18 cellular contexts compared by ENCODE assay signal in the genomic region with DNA sequence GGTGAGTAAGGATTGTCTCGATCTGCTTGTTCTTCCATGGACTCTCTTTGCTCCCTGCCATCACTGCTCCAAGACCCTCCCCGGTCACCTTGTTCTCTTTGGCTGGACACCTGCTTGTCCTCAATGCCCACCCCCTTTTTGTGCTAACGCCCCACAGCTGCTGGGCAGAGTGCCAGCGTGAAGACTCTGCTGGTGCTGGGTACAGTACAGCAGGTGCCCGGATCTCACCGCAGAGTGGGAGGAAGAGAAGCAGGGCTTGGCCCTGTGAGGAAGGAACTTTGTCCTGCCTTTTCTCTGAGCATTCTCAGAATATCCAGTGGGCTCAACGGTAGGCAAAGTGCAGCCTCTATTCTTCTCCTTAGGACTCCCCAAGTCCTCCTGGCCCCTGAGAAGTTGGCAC.
A peak's percentile ranks its signal among the peaks of the same experiment; 100 is the strongest.
DNase-seq lines count a peak whose midpoint lies in the region; ATAC-seq and TF ChIP-seq lines count a peak whose summit lies in the region.
"Had no signal": no experiment of that assay in that cellular context is flagged by ENCODE, and none has a peak within 500 bp of the region (broad histone marks: within the 10 kb centered on the region; RNA-seq: fewer than 3 reads in every experiment).

No MANE protein-coding gene starts in this region.

- no peaks in the 10 kb centered on the region for H3K36me3 Mint-ChIP-seq in stimulated activated memory B cell treated with anti-CD40 and anti-IgM and Interleukin-4, amounts not matched to agents 10 μg/mL and 1 μg/mL and 100 μg/mL, for 72 hours

- H3F3A ChIP-seq in PC-9 (ENCODE audit: insufficient read depth, low read depth) = peaks cover 19% of the 10 kb centered on the region

- no peak overlapping the region for H2AK5ac ChIP-seq in trophoblast cell (ENCODE audit: low read length)

- no peak overlapping the region for H4K8ac ChIP-seq in trophoblast cell (ENCODE audit: low read depth, low read length)

- H3K9me3 ChIP-seq in PC-9 (ENCODE audit: insufficient read depth, low read depth) = no peaks in the 10 kb centered on the region
- no peaks in the 10 kb centered on the region for H3K9me3 ChIP-seq in trophoblast cell (ENCODE audit: insufficient read depth, low read depth, low read length)
- H3K9me3 ChIP-seq in spleen = no peaks in the 10 kb centered on the region
- H3K9me3 ChIP-seq: gastrocnemius medialis, left lung, ovary had no signal

- peak overlapping the region; percentile 20 for H3K18ac ChIP-seq in trophoblast cell (ENCODE audit: low read length)

- H3K9me2 ChIP-seq in PC-9 (ENCODE audit: insufficient read depth) = no peaks in the 10 kb centered on the region

- DNase-seq in DMS79 (lab: John Stamatoyannopoulos, UW) (peak; percentile 79), NCI-H146 treated with DMSO at 0.1 percent for 48 hours (lab: John Stamatoyannopoulos, UW; ENCODE audit: unreplicated experiment) (peak; percentile 80), PC-9 (no peak), trophoblast cell (no peak), spleen (no peak)
- DNase-seq: activated CD8-positive, alpha-beta memory T cell treated with anti-CD3 and anti-CD28 coated beads for 24 hours; erythroblast; gastrocnemius medialis; left lung; NCI-H1694; ovary; stimulated activated CD4-positive, alpha-beta T cell treated with anti-CD3 and anti-CD28 coated beads, Interleukin-4, amount 100 ng/mL, for 1 hour; T-helper 17 cell had no signal

- POLR2A ChIA-PET in PC-9 (lab: Charles Lee; ENCODE audit: unreplicated experiment) = interaction anchor here (0.6 kb wide), 1 partner anchor 1261 kb away, joined by 3 read pairs; no protein-coding TSS in a partner anchor

- H2AFZ ChIP-seq in PC-9 (no peak overlapping the region), trophoblast cell (ENCODE audit: insufficient read depth, low read length, poor library complexity) (no peak overlapping the region)

- H3K27ac ChIP-seq in PC-9 = peak overlapping the region; percentile 70
- no peak overlapping the region for H3K27ac ChIP-seq in trophoblast cell (ENCODE audit: low read depth, low read length)
- H3K27ac ChIP-seq in spleen = no peak overlapping the region
- H3K27ac ChIP-seq: KMS-11, ovary had no signal

- H4K91ac ChIP-seq in trophoblast cell (ENCODE audit: low read depth, low read length) = no peak overlapping the region

- H3K14ac ChIP-seq in trophoblast cell (ENCODE audit: low read length) = no peak overlapping the region

- no CpG with 5 or more reads among the region's 7 CpGs for WGBS in trophoblast cell (ENCODE audit: extremely low coverage, insufficient coverage, insufficient read length)
- 20 to 52% (median 30%) methylated on average over 7 of the region's 7 CpGs for WGBS in spleen, 5 donors

- H3K27me3 Mint-ChIP-seq in stimulated activated memory B cell treated with anti-CD40 and anti-IgM and Interleukin-4, amounts not matched to agents 10 μg/mL and 1 μg/mL and 100 μg/mL, for 72 hours = peaks cover 11% of the 10 kb centered on the region

- H3K23ac ChIP-seq in trophoblast cell (ENCODE audit: low read length) = no peak overlapping the region

- H3K9ac ChIP-seq in trophoblast cell (ENCODE audit: low read length) = no peak overlapping the region
- H3K9ac ChIP-seq: KMS-11 had no signal

- H3K4ac ChIP-seq in trophoblast cell (ENCODE audit: low read depth, low read length) = no peak overlapping the region

- intact Hi-C loops in PC-9 (cut with micrococcal nuclease; ENCODE audit: unreplicated experiment) = loop anchor here (1.0 kb wide), 3 partner anchors 22 to 30 kb away; no protein-coding TSS in a partner anchor
- intact Hi-C loops in spleen (cut with DNase I; ENCODE audit: low total_unique reads) = no loop called here

- BruUV-seq in PC-9 (replicated peaks; lab: Mats Ljungman, UMichigan) = no TSS peak

- H3K27me3 ChIP-seq in PC-9 (ENCODE audit: insufficient read depth, low read depth) (no peaks in the 10 kb centered on the region), trophoblast cell (ENCODE audit: insufficient read depth, low read length) (no peaks in the 10 kb centered on the region), spleen (replicated peaks in 1 of 7) (no peaks in the 10 kb centered on the region)
- H3K27me3 ChIP-seq: gastrocnemius medialis, left lung, ovary had no signal

- H3K4me3 ChIP-seq in PC-9 (no peak overlapping the region), trophoblast cell (ENCODE audit: low read depth, low read length) (no peak overlapping the region), spleen (no peak overlapping the region)
- H3K4me3 ChIP-seq: gastrocnemius medialis, left lung, ovary had no signal

- CTCF ChIA-PET in PC-9 (lab: Charles Lee) = interaction anchor here (0.6 to 1.5 kb wide), 3 partner anchors 22 to 684 kb away, joined by 3 to 7 read pairs (median 5); no protein-coding TSS in a partner anchor

- no peak overlapping the region for H2BK120ac ChIP-seq in trophoblast cell (ENCODE audit: insufficient read depth, low read length, poor library complexity)

- ATAC-seq in GM21825 (IDR thresholded peaks at IDR 0.05; ENCODE audit: unreplicated experiment) = no peak
- no peak for ATAC-seq in stimulated activated memory B cell treated with anti-CD40 and anti-IgM and Interleukin-4, amounts not matched to agents 10 μg/mL and 1 μg/mL and 100 μg/mL, for 72 hours
- ATAC-seq: activated T-helper 17 cell treated with anti-CD3 and anti-CD28 coated beads, Interleukin-2, amount 50 U/mL, for 72 hours; gastrocnemius medialis; sciatic nerve; T-helper 17 cell had no signal

- H3K79me1 ChIP-seq in trophoblast cell (ENCODE audit: low read length) = peaks cover 3% of the 10 kb centered on the region

- H3K4me1 ChIP-seq in PC-9 (replicated peaks; ENCODE audit: insufficient read depth) (peaks cover 29% of the 10 kb centered on the region), trophoblast cell (ENCODE audit: control insufficient read depth in 1 of 2, insufficient read depth in 2 of 2, low read length in 2 of 2) (peaks cover 9 to 21% of the 10 kb centered on the region in 2 experiments), spleen (peaks cover 0 to 4% (median 0%) of the 10 kb centered on the region in 6 donors)

- no peak overlapping the region for H2BK12ac ChIP-seq in trophoblast cell (ENCODE audit: low read length)

- H3K79me2 ChIP-seq in PC-9 (ENCODE audit: low read depth) (peaks cover 9% of the 10 kb centered on the region; the same call in 1 of the 2 replicates), trophoblast cell (ENCODE audit: control insufficient read depth, insufficient read depth, low read length, poor library complexity) (no peaks in the 10 kb centered on the region)

- no peak overlapping the region for H3K4me3 Mint-ChIP-seq in stimulated activated memory B cell treated with anti-CD40 and anti-IgM and Interleukin-4, amounts not matched to agents 10 μg/mL and 1 μg/mL and 100 μg/mL, for 72 hours
- H3K4me3 Mint-ChIP-seq: activated T-helper 17 cell treated with anti-CD3 and anti-CD28 coated beads, Interleukin-2, amount 50 U/mL, for 72 hours; T-helper 17 cell had no signal

- no peak overlapping the region for H3K27ac Mint-ChIP-seq in stimulated activated memory B cell treated with anti-CD40 and anti-IgM and Interleukin-4, amounts not matched to agents 10 μg/mL and 1 μg/mL and 100 μg/mL, for 72 hours
- H3K27ac Mint-ChIP-seq: activated T-helper 17 cell treated with anti-CD3 and anti-CD28 coated beads, Interleukin-2, amount 50 U/mL, for 72 hours; T-helper 17 cell had no signal

- TF ChIP-seq POLR2A in spleen (IDR thresholded peaks at IDR 0.05) = no peak

- no peaks in the 10 kb centered on the region for H3K9me3 Mint-ChIP-seq in stimulated activated memory B cell treated with anti-CD40 and anti-IgM and Interleukin-4, amounts not matched to agents 10 μg/mL and 1 μg/mL and 100 μg/mL, for 72 hours
- H3K9me3 Mint-ChIP-seq: activated T-helper 17 cell treated with anti-CD3 and anti-CD28 coated beads, Interleukin-2, amount 50 U/mL, for 72 hours had no signal

- H3K36me3 ChIP-seq in PC-9 (ENCODE audit: low read depth) (no peaks in the 10 kb centered on the region), trophoblast cell (ENCODE audit: control insufficient read depth in 1 of 2, insufficient read depth in 2 of 2, low read length in 2 of 2) (peaks cover 0 to 2% of the 10 kb centered on the region in 2 experiments), spleen (no peaks in the 10 kb centered on the region)
- H3K36me3 ChIP-seq: gastrocnemius medialis, left lung, ovary had no signal

- H3K4me1 Mint-ChIP-seq in stimulated activated memory B cell treated with anti-CD40 and anti-IgM and Interleukin-4, amounts not matched to agents 10 μg/mL and 1 μg/mL and 100 μg/mL, for 72 hours = no peaks in the 10 kb centered on the region
- H3K4me1 Mint-ChIP-seq: activated T-helper 17 cell treated with anti-CD3 and anti-CD28 coated beads, Interleukin-2, amount 50 U/mL, for 72 hours had no signal

- no peak overlapping the region for H4K12ac ChIP-seq in trophoblast cell (ENCODE audit: low read depth, low read length)

- no peak overlapping the region for H2BK5ac ChIP-seq in trophoblast cell (ENCODE audit: low read depth, low read length, poor library complexity)

- H4K20me1 ChIP-seq in PC-9 (ENCODE audit: insufficient read depth) = no peaks in the 10 kb centered on the region

- H3K4me2 ChIP-seq in PC-9 (peak overlapping the region; percentile 48), trophoblast cell (ENCODE audit: low read length) (no peak overlapping the region)
- H3K4me2 ChIP-seq: KMS-11 had no signal

- TF ChIP-seq CTCF in PC-9 (conservative IDR thresholded peaks at IDR 0.05) (no peak), spleen (IDR thresholded peaks at IDR 0.05 in 8 of 11, conservative IDR thresholded peaks at IDR 0.05 in 3 of 11) (no peak)

Comparison
In these comparisons a context has a peak if more than half of its experiments do, and no peak if none do; other contexts are left out.
1. DNase-seq: peak in DMS79 (single experiment) and NCI-H146 treated with DMSO at 0.1 percent for 48 hours (single experiment); none in PC-9 (0 of 2), trophoblast cell (0 of 2) and spleen (single experiment).